In the genomic region with DNA sequence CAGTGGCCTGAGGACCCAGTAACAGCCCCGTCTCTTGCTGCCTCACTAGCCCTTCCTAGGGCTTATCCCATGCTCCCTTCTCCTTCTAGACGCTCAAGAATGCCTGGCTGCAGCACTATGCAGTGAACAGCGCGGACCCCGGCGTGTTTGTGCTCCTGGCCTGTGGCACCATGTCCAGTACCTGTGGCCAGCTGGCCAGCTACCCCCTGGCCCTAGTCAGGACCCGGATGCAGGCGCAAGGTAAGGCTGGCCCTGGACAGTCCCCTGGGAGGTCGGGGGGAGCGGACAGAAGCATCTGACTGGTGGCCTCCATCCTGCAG, we compare ENCODE assay signal across 1 cellular context.
TF ChIP-seq lines count a peak whose summit lies in the region.

No MANE protein-coding gene starts in this region.

TF ChIP-seq in IMR-90, 13 proteins besides CTCF, POLR2A, EP300 and RAD21:
- TF ChIP-seq NFE2L2 (IDR thresholded peaks at IDR 0.05; ENCODE audit: low read depth, low read length) (no peak), MXI1 (IDR thresholded peaks at IDR 0.05; ENCODE audit: borderline replicate concordance, low read depth, low read length) (no peak), MAZ (IDR thresholded peaks at IDR 0.05; ENCODE audit: borderline replicate concordance, low read depth, low read length) (no peak), RCOR1 (IDR thresholded peaks at IDR 0.05; ENCODE audit: insufficient replicate concordance, low read length) (no peak), SMC3 (IDR thresholded peaks at IDR 0.05; ENCODE audit: low read depth, low read length) (no peak), MAFK (IDR thresholded peaks at IDR 0.05; ENCODE audit: low read depth, low read length) (no peak), BHLHE40 (IDR thresholded peaks at IDR 0.05; ENCODE audit: low read depth, low read length) (no peak), CEBPB (IDR thresholded peaks at IDR 0.05; ENCODE audit: low read depth, low read length) (no peak), CHD1 (IDR thresholded peaks at IDR 0.05; ENCODE audit: low read depth, low read length) (no peak), FOS (IDR thresholded peaks at IDR 0.05; ENCODE audit: low read depth, low read length) (no peak), RFX5 (IDR thresholded peaks at IDR 0.05; ENCODE audit: low read depth, low read length) (no peak), ELK1 (IDR thresholded peaks at IDR 0.05; ENCODE audit: borderline replicate concordance, low read depth, low read length) (no peak)
- TF ChIP-seq, protein P1, sequence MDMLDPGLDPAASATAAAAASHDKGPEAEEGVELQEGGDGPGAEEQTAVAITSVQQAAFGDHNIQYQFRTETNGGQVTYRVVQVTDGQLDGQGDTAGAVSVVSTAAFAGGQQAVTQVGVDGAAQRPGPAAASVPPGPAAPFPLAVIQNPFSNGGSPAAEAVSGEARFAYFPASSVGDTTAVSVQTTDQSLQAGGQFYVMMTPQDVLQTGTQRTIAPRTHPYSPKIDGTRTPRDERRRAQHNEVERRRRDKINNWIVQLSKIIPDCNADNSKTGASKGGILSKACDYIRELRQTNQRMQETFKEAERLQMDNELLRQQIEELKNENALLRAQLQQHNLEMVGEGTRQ (IDR thresholded peaks at IDR 0.05; ENCODE audit: low read depth, low read length): no peak
